In the genomic region with DNA sequence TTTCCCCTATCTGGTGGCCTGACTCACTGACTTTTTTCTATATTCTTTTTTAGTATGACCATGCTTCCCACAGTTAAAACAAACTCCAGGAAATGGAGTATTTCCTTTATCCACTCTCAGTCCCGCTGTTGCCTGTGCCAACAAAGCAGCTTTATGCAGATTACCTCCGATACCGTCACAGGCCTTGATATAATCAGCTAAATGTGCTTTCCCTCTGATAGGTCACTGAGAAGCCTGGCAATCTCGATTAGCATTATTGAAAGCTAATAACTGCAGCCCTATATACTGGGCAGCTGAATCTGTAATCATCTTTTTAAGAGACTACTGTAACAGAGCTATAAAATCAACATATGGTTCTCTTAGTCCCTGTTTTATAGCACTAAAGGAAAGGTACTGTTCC, we compare ENCODE assay signal across 21 cellular contexts.
DNase-seq lines count a peak whose midpoint lies in the region; ATAC-seq, FAIRE-seq and TF ChIP-seq lines count a peak whose summit lies in the region.
"Had no signal": no experiment of that assay in that cellular context is flagged by ENCODE, and none has a peak within 500 bp of the region (broad histone marks: within the 10 kb centered on the region; RNA-seq: fewer than 3 reads in every experiment).

No MANE protein-coding gene starts in this region.

- no peak overlapping the region for H2AFZ ChIP-seq in SK-N-SH (ENCODE audit: low read depth)
- H2AFZ ChIP-seq in endothelial cell of umbilical vein (ENCODE audit: low read depth, low read length), result no peak overlapping the region
- peak overlapping the region; percentile 26 for H2AFZ ChIP-seq in neuron (ENCODE audit: low read depth, low read length)

- no peaks in the 10 kb centered on the region for H3K27me3 ChIP-seq in SK-N-SH (ENCODE audit: insufficient read depth)
- H3K27me3 ChIP-seq in endothelial cell of umbilical vein (ENCODE audit: control insufficient read depth in 2 of 2, insufficient read depth in 2 of 2, low read length in 2 of 2), result peaks cover 3 to 5% of the 10 kb centered on the region in 2 experiments
- H3K27me3 ChIP-seq in neuron (ENCODE audit: insufficient read depth, low read length), result no peaks in the 10 kb centered on the region
- H3K27me3 ChIP-seq: uterus had no signal

- no peaks in the 10 kb centered on the region for H3K9me1 ChIP-seq in endothelial cell of umbilical vein (replicated peaks; ENCODE audit: control insufficient read depth, extremely low read depth, insufficient read depth, low read length)

- H3K9me3 ChIP-seq in SK-N-SH, result no peaks in the 10 kb centered on the region
- no peaks in the 10 kb centered on the region for H3K9me3 ChIP-seq in endothelial cell of umbilical vein (replicated peaks; ENCODE audit: control insufficient read depth, insufficient read depth, low read length)
- H3K9me3 ChIP-seq in neuron (ENCODE audit: low read length), result no peaks in the 10 kb centered on the region
- H3K9me3 ChIP-seq: uterus had no signal

- TF ChIP-seq RAD21 in SK-N-SH (IDR thresholded peaks at IDR 0.05; ENCODE audit: low read length), result no peak

- intact Hi-C loops in endothelial cell of umbilical vein (cut with micrococcal nuclease) (loop anchor here (1.0 to 10.0 kb wide), 2 partner anchors 55 to 294 kb away; a partner anchor contains a TSS), left ventricle myocardium superior (cut with micrococcal nuclease) (no loop called here)

- peak overlapping the region in 1 of 2 experiments; percentile 77; a peak in 2 of 4 replicates for H3K27ac ChIP-seq in SK-N-SH (ENCODE audit: low read depth in 2 of 2, low read length in 1 of 2)
- H3K27ac ChIP-seq in endothelial cell of umbilical vein (ENCODE audit: insufficient read depth, low read depth, low read length), result no peak overlapping the region
- H3K27ac ChIP-seq: uterus had no signal

- ATAC-seq in left ventricle myocardium superior, result no peak
- ATAC-seq: effector memory CD8-positive, alpha-beta T cell had no signal

- H3K9me2 ChIP-seq in SK-N-SH, result no peaks in the 10 kb centered on the region

- POLR2A ChIA-PET in SK-N-SH (lab: Yijun Ruan, JAX), result no interaction called here
- POLR2A ChIA-PET in endothelial cell of umbilical vein (lab: Charles Lee), result interaction anchor here (0.6 kb wide), 1 partner anchor 162 kb away, joined by 4 read pairs; no protein-coding TSS in a partner anchor
- POLR2A ChIA-PET in HEK293T (lab: Yijun Ruan, JAX), result no interaction called here

- dilution Hi-C loops in endothelial cell of umbilical vein (cut with MboI; ENCODE audit: extremely low pct_ligation_motif_present, low sequenced_read_pairs), result no loop called here

- DNase-seq in Daoy (ENCODE audit: low read depth), result peak; percentile 32
- DNase-seq in SK-N-SH, result peak; percentile 28
- peak; percentile 88 for DNase-seq in endothelial cell of umbilical vein (ENCODE audit: low read depth, low spot score)
- no peak for DNase-seq in LoVo (ENCODE audit: low spot score)
- no peak for DNase-seq in HEK293T (ENCODE audit: extremely low spot score)
- DNase-seq in left ventricle myocardium superior, result no peak
- DNase-seq in effector CD8-positive, alpha-beta T cell (lab: John Stamatoyannopoulos, UW), result no peak
- DNase-seq: activated CD4-positive, alpha-beta T cell treated with anti-CD3 and anti-CD28 coated beads, Interleukin-2, amount 50 U/mL, for 1 hour; activated CD8-positive, alpha-beta memory T cell treated with anti-CD3 and anti-CD28 coated beads, Interleukin-2, amount 50 U/mL, for 48 hours; activated gamma-delta T cell; amniotic stem cell; DMS79 treated with DMSO at 0.1 percent for 48 hours; effector memory CD8-positive, alpha-beta T cell; HFFc6; hippocampal formation; NCI-H187 treated with DMSO at 0.1 percent for 48 hours; RPMI8226; uterus had no signal

- H3K36me3 ChIP-seq in SK-N-SH (replicated peaks in 1 of 2; ENCODE audit: control insufficient read depth in 1 of 2, insufficient read depth in 2 of 2, low read length in 1 of 2), result no peaks in the 10 kb centered on the region
- no peaks in the 10 kb centered on the region for H3K36me3 ChIP-seq in endothelial cell of umbilical vein (ENCODE audit: control insufficient read depth in 2 of 2, extremely low read depth in 1 of 2, insufficient read depth in 2 of 2, low read length in 2 of 2)
- no peaks in the 10 kb centered on the region for H3K36me3 ChIP-seq in neuron (ENCODE audit: insufficient read depth, low read length)
- H3K36me3 ChIP-seq: uterus had no signal

- no peak overlapping the region for H3K4me3 ChIP-seq in SK-N-SH (ENCODE audit: low read depth in 2 of 2, low read length in 1 of 2)
- H3K4me3 ChIP-seq in endothelial cell of umbilical vein (replicated peaks in 1 of 3; ENCODE audit: insufficient read depth in 1 of 3, low read depth in 1 of 3, low read length in 3 of 3), result no peak overlapping the region
- H3K4me3 ChIP-seq in neuron (ENCODE audit: low read length), result no peak overlapping the region
- H3K4me3 ChIP-seq: uterus had no signal

- H3K9ac ChIP-seq in SK-N-SH, result no peak overlapping the region
- no peak overlapping the region for H3K9ac ChIP-seq in endothelial cell of umbilical vein (replicated peaks; ENCODE audit: extremely low read depth, insufficient read depth, low read length)

- FAIRE-seq in endothelial cell of umbilical vein (lab: Jason Lieb, UNC), result peak; percentile 81
- FAIRE-seq: keratinocyte, TTC549 had no signal

- no peaks in the 10 kb centered on the region for H3F3A ChIP-seq in SK-N-SH (replicated peaks; ENCODE audit: insufficient read depth)

- 1% methylated on average over 4 of the region's 4 CpGs for WGBS in SK-N-SH (ENCODE audit: low lambda C conversion rate)

- H3K79me2 ChIP-seq in SK-N-SH (ENCODE audit: insufficient read depth) (no peaks in the 10 kb centered on the region), endothelial cell of umbilical vein (ENCODE audit: control insufficient read depth, insufficient read depth, low read length) (no peaks in the 10 kb centered on the region)

- H3K4me1 ChIP-seq in SK-N-SH (ENCODE audit: control insufficient read depth in 1 of 2, insufficient read depth in 2 of 2, low read depth in 1 of 2, low read length in 1 of 2) (peaks cover 0 to 3% of the 10 kb centered on the region in 2 experiments; a peak in 1 of 4 replicates), endothelial cell of umbilical vein (ENCODE audit: control insufficient read depth, extremely low read depth, insufficient read depth, low read length) (peaks cover 8% of the 10 kb centered on the region), neuron (ENCODE audit: insufficient read depth, low read length) (no peaks in the 10 kb centered on the region)
- H3K4me1 ChIP-seq: uterus had no signal

- BruUV-seq in endothelial cell of umbilical vein (replicated peaks; lab: Mats Ljungman, UMichigan), result no TSS peak

- H3K4me2 ChIP-seq in SK-N-SH (no peak overlapping the region), endothelial cell of umbilical vein (ENCODE audit: insufficient read depth, low read length) (no peak overlapping the region)

- TF ChIP-seq POLR2A in endothelial cell of umbilical vein (IDR thresholded peaks at IDR 0.05; ENCODE audit: low read depth, low read length), result no peak

- TF ChIP-seq CTCF in SK-N-SH (IDR thresholded peaks at IDR 0.05) (no peak), endothelial cell of umbilical vein (IDR thresholded peaks at IDR 0.05; ENCODE audit: extremely low read depth in 1 of 2, insufficient read depth in 1 of 2, low read depth in 1 of 2, low read length in 2 of 2) (no peak)

- TF ChIP-seq EP300 in SK-N-SH (IDR thresholded peaks at IDR 0.05; ENCODE audit: borderline replicate concordance in 1 of 2, low read depth in 1 of 2, low read length in 1 of 2), result peak in 1 of 2 experiments; percentile 44; a peak in 1 of 4 replicates

- H4K20me1 ChIP-seq in SK-N-SH (ENCODE audit: insufficient read depth) (no peaks in the 10 kb centered on the region), endothelial cell of umbilical vein (replicated peaks; ENCODE audit: control insufficient read depth, extremely low read depth, insufficient read depth, low read length) (no peaks in the 10 kb centered on the region)

- CTCF ChIA-PET in SK-N-SH (lab: Yijun Ruan, JAX) (interaction anchor here (1.0 kb wide), 1 partner anchor 74 kb away, joined by 6 read pairs; no protein-coding TSS in a partner anchor), endothelial cell of umbilical vein (lab: Charles Lee) (interaction anchor here (1.0 to 1.3 kb wide), 2 partner anchors 21 to 73 kb away, joined by 3 to 5 read pairs; no protein-coding TSS in a partner anchor), HEK293T (lab: Yijun Ruan, JAX) (interaction anchor here (0.8 kb wide), 1 partner anchor 90 kb away, joined by 3 read pairs; no protein-coding TSS in a partner anchor)

TF ChIP-seq in endothelial cell of umbilical vein, 7 proteins besides CTCF, POLR2A, EP300 and RAD21:
- TF ChIP-seq FOS (IDR thresholded peaks at IDR 0.05; ENCODE audit: borderline replicate concordance, insufficient read depth, low read length) (peak; percentile 29), GATA2 (IDR thresholded peaks at IDR 0.05; ENCODE audit: insufficient read depth, insufficient read length, low read depth, low read length) (peak; percentile 74), POLR2AphosphoS5 (IDR thresholded peaks at IDR 0.05; ENCODE audit: insufficient read depth, low read depth, low read length) (no peak)

TF ChIP-seq in HEK293T, 16 proteins besides CTCF, POLR2A, EP300 and RAD21:
- no peak for TF ChIP-seq ARNT (IDR thresholded peaks at IDR 0.05)
- no peak for TF ChIP-seq BHLHE40 (IDR thresholded peaks at IDR 0.05; ENCODE audit: borderline replicate concordance)
- TF ChIP-seq FOXK2 (IDR thresholded peaks at IDR 0.05), result no peak
- no peak for TF ChIP-seq FOXM1 (IDR thresholded peaks at IDR 0.05; ENCODE audit: borderline replicate concordance)
- TF ChIP-seq ELF4 (IDR thresholded peaks at IDR 0.05), result no peak
- no peak for TF ChIP-seq CTBP1 (IDR thresholded peaks at IDR 0.05; ENCODE audit: borderline replicate concordance)
- TF ChIP-seq L3MBTL2 (conservative IDR thresholded peaks at IDR 0.05), result no peak
- no peak for TF ChIP-seq ZNF384 (IDR thresholded peaks at IDR 0.05)
- TF ChIP-seq SUZ12 (IDR thresholded peaks at IDR 0.05), result no peak
- no peak for TF ChIP-seq NFRKB (IDR thresholded peaks at IDR 0.05)
- TF ChIP-seq, protein P1, sequence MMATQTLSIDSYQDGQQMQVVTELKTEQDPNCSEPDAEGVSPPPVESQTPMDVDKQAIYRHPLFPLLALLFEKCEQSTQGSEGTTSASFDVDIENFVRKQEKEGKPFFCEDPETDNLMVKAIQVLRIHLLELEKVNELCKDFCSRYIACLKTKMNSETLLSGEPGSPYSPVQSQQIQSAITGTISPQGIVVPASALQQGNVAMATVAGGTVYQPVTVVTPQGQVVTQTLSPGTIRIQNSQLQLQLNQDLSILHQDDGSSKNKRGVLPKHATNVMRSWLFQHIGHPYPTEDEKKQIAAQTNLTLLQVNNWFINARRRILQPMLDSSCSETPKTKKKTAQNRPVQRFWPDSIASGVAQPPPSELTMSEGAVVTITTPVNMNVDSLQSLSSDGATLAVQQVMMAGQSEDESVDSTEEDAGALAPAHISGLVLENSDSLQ (IDR thresholded peaks at IDR 0.05), result no peak
- no peak for TF ChIP-seq FOXA1 (IDR thresholded peaks at IDR 0.05)
- no peak for TF ChIP-seq TARDBP (IDR thresholded peaks at IDR 0.05)
- no peak for TF ChIP-seq LEF1 (IDR thresholded peaks at IDR 0.05; ENCODE audit: borderline replicate concordance)
- no peak for TF ChIP-seq SP1 (IDR thresholded peaks at IDR 0.05)
- TF ChIP-seq HDGF (IDR thresholded peaks at IDR 0.05; ENCODE audit: borderline replicate concordance), result no peak
TF ChIP-seq in HEK293T: peak in this region for 0.

Comparison
In these comparisons a context has a peak if more than half of its experiments do, and no peak if none do; other contexts are left out.
1. DNase-seq: peak in Daoy (single experiment), SK-N-SH (single experiment) and endothelial cell of umbilical vein (single experiment); none in LoVo (single experiment), HEK293T (single experiment), left ventricle myocardium superior (single experiment) and effector CD8-positive, alpha-beta T cell (single experiment).